ENCODE assay signal across 13 cellular contexts in genomic region chr2:10039658-10040410, GRCh38. TPM values are rescaled to one million over a fixed set of nuclear protein-coding genes. Genes with fewer than 3 reads are reported as not detected.
DNase-seq lines count a peak whose midpoint lies in the region; ATAC-seq, FAIRE-seq and TF ChIP-seq lines count a peak whose summit lies in the region.
"Had no signal": no experiment of that assay in that cellular context is flagged by ENCODE, and none has a peak within 500 bp of the region (broad histone marks: within the 10 kb centered on the region; RNA-seq: fewer than 3 reads in every experiment).

No MANE protein-coding gene starts in this region.

- 30 to 31% methylated on average over 13 to 16 of the region's 16 CpGs for WGBS in GM23248 (ENCODE audit: low coverage in 1 of 2, low lambda C conversion rate in 2 of 2, missing lambda C conversion rate in 2 of 2), 2 experiments
- 36% methylated on average over 15 of the region's 16 CpGs for WGBS in mammary epithelial cell (ENCODE audit: low coverage, missing lambda C conversion rate)

- no peaks in the 10 kb centered on the region for H3K9me3 Mint-ChIP-seq in activated naive CD4-positive, alpha-beta T cell treated with anti-CD3 and anti-CD28 coated beads for 36 hours
- H3K9me3 Mint-ChIP-seq: CD8-positive, alpha-beta memory T cell had no signal

- no peaks in the 10 kb centered on the region for H3K36me3 Mint-ChIP-seq in activated naive CD4-positive, alpha-beta T cell treated with anti-CD3 and anti-CD28 coated beads for 36 hours (ENCODE audit: low read depth)
- H3K36me3 Mint-ChIP-seq: CD8-positive, alpha-beta memory T cell; naive B cell had no signal

- no peaks in the 10 kb centered on the region for H3K9me2 ChIP-seq in GM23248 (ENCODE audit: insufficient read depth)

- no peak for TF ChIP-seq CTCF in mammary epithelial cell (conservative IDR thresholded peaks at IDR 0.05 in 1 of 2, IDR thresholded peaks at IDR 0.05 in 1 of 2; ENCODE audit: extremely low read depth in 1 of 2, insufficient read depth in 1 of 2, low read depth in 1 of 2, low read length in 2 of 2)
- TF ChIP-seq CTCF in keratinocyte (optimal IDR thresholded peaks at IDR 0.05 in 1 of 3, IDR thresholded peaks at IDR 0.05 in 1 of 3, conservative IDR thresholded peaks at IDR 0.05 in 1 of 3; ENCODE audit: extremely low read depth in 1 of 3, insufficient read depth in 2 of 3, low read length in 3 of 3) = peak in 2 of 3 experiments; percentile 10 to 58
- TF ChIP-seq CTCF in gastrocnemius medialis (IDR thresholded peaks at IDR 0.05 in 4 of 5, conservative IDR thresholded peaks at IDR 0.05 in 1 of 5) = peak in 1 of 5 experiments; percentile 6
- no peak for TF ChIP-seq CTCF in coronary artery (IDR thresholded peaks at IDR 0.05)

- H3K4me1 Mint-ChIP-seq in activated naive CD4-positive, alpha-beta T cell treated with anti-CD3 and anti-CD28 coated beads for 36 hours (ENCODE audit: low read depth) = peaks cover 12% of the 10 kb centered on the region

- H3K4me2 ChIP-seq in GM23248 (ENCODE audit: unreplicated experiment) = peak overlapping the region; percentile 23
- no peak overlapping the region for H3K4me2 ChIP-seq in mammary epithelial cell (ENCODE audit: insufficient read depth, low read depth, low read length)
- H3K4me2 ChIP-seq in keratinocyte (ENCODE audit: control insufficient read depth, extremely low read depth, insufficient read depth, low read depth, low read length) = peak overlapping the region; percentile 22

- ATAC-seq in gastrocnemius medialis = no peak
- no peak for ATAC-seq in HG02759 (IDR thresholded peaks at IDR 0.05; ENCODE audit: unreplicated experiment)

- H3K27ac ChIP-seq in GM23248 (no peak overlapping the region), mammary epithelial cell (ENCODE audit: insufficient read depth, low read depth, low read length) (no peak overlapping the region), keratinocyte (ENCODE audit: control insufficient read depth, insufficient read depth, low read length) (no peak overlapping the region), gastrocnemius medialis (peak overlapping the region; percentile 79 to 91 (median 84)), coronary artery (peak overlapping the region in 1 of 2 donors; percentile 22)

- no peak overlapping the region for H3K4me3 ChIP-seq in GM23248
- H3K4me3 ChIP-seq in mammary epithelial cell (replicated peaks in 1 of 3; ENCODE audit: insufficient read depth in 1 of 3, low read depth in 2 of 3, low read length in 3 of 3) = no peak overlapping the region
- H3K4me3 ChIP-seq in keratinocyte (ENCODE audit: control insufficient read depth in 2 of 3, extremely low read depth in 1 of 3, insufficient read depth in 2 of 3, low read depth in 1 of 3, low read length in 3 of 3) = no peak overlapping the region
- no peak overlapping the region for H3K4me3 ChIP-seq in gastrocnemius medialis
- no peak overlapping the region for H3K4me3 ChIP-seq in coronary artery

- peak; percentile 61 for FAIRE-seq in keratinocyte (lab: Jason Lieb, UNC)

- dilution Hi-C loops in mammary epithelial cell (cut with HindIII; ENCODE audit: low sequenced_read_pairs) (loop anchor here (5.0 to 10.0 kb wide), 2 partner anchors 68 to 545 kb away; no protein-coding TSS in a partner anchor), keratinocyte (cut with MboI; ENCODE audit: extremely low pct_ligation_motif_present, low sequenced_read_pairs) (loop anchor here (25.0 kb wide), 1 partner anchor 278 kb away; no protein-coding TSS in a partner anchor)

- H3K9me1 ChIP-seq in keratinocyte (ENCODE audit: control insufficient read depth, extremely low read depth, insufficient read depth, low read length) = no peaks in the 10 kb centered on the region

- H2AFZ ChIP-seq in GM23248 = peak overlapping the region; percentile 19; the same call in 1 of the 2 replicates
- peak overlapping the region; percentile 8 for H2AFZ ChIP-seq in mammary epithelial cell (ENCODE audit: low read depth, low read length)
- peak overlapping the region; percentile 44 for H2AFZ ChIP-seq in keratinocyte (ENCODE audit: control insufficient read depth, low read length)

- no peak overlapping the region for H3K4me3 Mint-ChIP-seq in activated naive CD4-positive, alpha-beta T cell treated with anti-CD3 and anti-CD28 coated beads for 36 hours

- H3K9ac ChIP-seq in GM23248 (no peak overlapping the region), mammary epithelial cell (ENCODE audit: insufficient read depth, low read length) (no peak overlapping the region), keratinocyte (ENCODE audit: control insufficient read depth, extremely low read depth, insufficient read depth, low read length) (no peak overlapping the region)

- intact Hi-C loops in mammary epithelial cell (cut with micrococcal nuclease) (no loop called here), gastrocnemius medialis (cut with DNase I; ENCODE audit: low total_unique reads) (loop anchor here (5.0 to 10.0 kb wide), 6 partner anchors 198 to 1555 kb away; partner anchors contain the start of genes ADAM17, CPSF3, ITGB1BP1 and PDIA6)
- intact Hi-C loops in activated naive CD4-positive, alpha-beta T cell treated with anti-CD3 and anti-CD28 coated beads for 36 hours (cut with micrococcal nuclease) = no loop called here

- H3K79me2 ChIP-seq in GM23248 (ENCODE audit: insufficient read depth) (no peaks in the 10 kb centered on the region), mammary epithelial cell (ENCODE audit: insufficient read depth, low read length) (peaks cover 4% of the 10 kb centered on the region), keratinocyte (ENCODE audit: control insufficient read depth, insufficient read depth, low read length) (no peaks in the 10 kb centered on the region)

- DNase-seq in GM23248 = peak; percentile 89
- no peak for DNase-seq in mammary epithelial cell
- DNase-seq in keratinocyte (ENCODE audit: low read depth, low spot score) = no peak
- DNase-seq in gastrocnemius medialis = peak; percentile 58 to 73
- no peak for DNase-seq in AML-193 (lab: John Stamatoyannopoulos, UW)
- no peak for DNase-seq in activated naive CD4-positive, alpha-beta T cell treated with anti-CD3 and anti-CD28 coated beads for 36 hours
- no peak for DNase-seq in coronary artery (ENCODE audit: low spot score)
- DNase-seq: activated CD8-positive, alpha-beta memory T cell treated with anti-CD3 and anti-CD28 coated beads, Interleukin-2, amount 50 U/mL, for 4 hours; CD8-positive, alpha-beta memory T cell; naive B cell; NCI-H1105; NCI-H526 treated with DMSO at 0.1 percent for 48 hours had no signal

- H3K4me1 ChIP-seq in GM23248 (ENCODE audit: insufficient read depth) (peaks cover 21% of the 10 kb centered on the region), mammary epithelial cell (ENCODE audit: insufficient read depth, low read length) (peaks cover 15% of the 10 kb centered on the region), keratinocyte (ENCODE audit: control insufficient read depth, extremely low read depth, insufficient read depth, low read length) (peaks cover 28% of the 10 kb centered on the region), gastrocnemius medialis (peaks cover 52 to 72% of the 10 kb centered on the region in 2 donors)

- in situ Hi-C loops in GM23248 (cut with MboI) (no loop called here), mammary epithelial cell (cut with MboI; ENCODE audit: low sequenced_read_pairs in 2 of 2) (no loop called here), gastrocnemius medialis (cut with MboI; ENCODE audit: low sequenced_read_pairs in 4 of 4) (loop anchor here in 3 of 4 donors (10.0 to 25.0 kb wide), 3 partner anchors 225 to 403 kb away; partner anchors contain the start of gene YWHAQ (in 1 of the 3))

- CTCF ChIA-PET in mammary epithelial cell (lab: Charles Lee; ENCODE audit: low non-redundant PET) = interaction anchor here (1.0 kb wide), 1 partner anchor 56 kb away, joined by 3 read pairs; no protein-coding TSS in a partner anchor
- CTCF ChIA-PET in activated naive CD4-positive, alpha-beta T cell treated with anti-CD3 and anti-CD28 coated beads for 36 hours (lab: Charles Lee) = interaction anchor here (0.6 kb wide), 1 partner anchor 585 kb away, joined by 3 read pairs; no protein-coding TSS in a partner anchor

- no TSS peak for BruUV-seq in mammary epithelial cell (replicated peaks; lab: Mats Ljungman, UMichigan)

- H3K9me3 ChIP-seq in GM23248 (ENCODE audit: low read depth) (no peaks in the 10 kb centered on the region), mammary epithelial cell (replicated peaks; ENCODE audit: insufficient read depth, low read length) (no peaks in the 10 kb centered on the region), keratinocyte (ENCODE audit: control insufficient read depth, low read depth, low read length) (no peaks in the 10 kb centered on the region), gastrocnemius medialis (no peaks in the 10 kb centered on the region)

- no peak overlapping the region for H3K27ac Mint-ChIP-seq in activated naive CD4-positive, alpha-beta T cell treated with anti-CD3 and anti-CD28 coated beads for 36 hours

- H3F3A ChIP-seq in GM23248 (ENCODE audit: insufficient read depth) = peaks cover 12% of the 10 kb centered on the region; the same call in 1 of the 2 replicates

- peaks cover 3% of the 10 kb centered on the region for H3K27me3 Mint-ChIP-seq in activated naive CD4-positive, alpha-beta T cell treated with anti-CD3 and anti-CD28 coated beads for 36 hours (ENCODE audit: low read depth)
- H3K27me3 Mint-ChIP-seq: naive B cell had no signal

- H3K27me3 ChIP-seq in GM23248 (replicated peaks; ENCODE audit: insufficient read depth) (no peaks in the 10 kb centered on the region), mammary epithelial cell (ENCODE audit: insufficient read depth, low read length) (no peaks in the 10 kb centered on the region), keratinocyte (ENCODE audit: control insufficient read depth, extremely low read depth, insufficient read depth, low read length) (peaks cover 10% of the 10 kb centered on the region), gastrocnemius medialis (no peaks in the 10 kb centered on the region)

- TF ChIP-seq POLR2A in gastrocnemius medialis (IDR thresholded peaks at IDR 0.05) = no peak

- no peaks in the 10 kb centered on the region for H3K36me3 ChIP-seq in GM23248 (ENCODE audit: low read depth)
- no peaks in the 10 kb centered on the region for H3K36me3 ChIP-seq in mammary epithelial cell (ENCODE audit: insufficient read depth, low read length)
- no peaks in the 10 kb centered on the region for H3K36me3 ChIP-seq in keratinocyte (ENCODE audit: control insufficient read depth in 2 of 2, extremely low read depth in 1 of 2, insufficient read depth in 2 of 2, low read length in 2 of 2)
- no peaks in the 10 kb centered on the region for H3K36me3 ChIP-seq in gastrocnemius medialis

- H4K20me1 ChIP-seq in GM23248 (ENCODE audit: insufficient read depth) (no peaks in the 10 kb centered on the region), mammary epithelial cell (ENCODE audit: insufficient read depth, low read length) (no peaks in the 10 kb centered on the region), keratinocyte (ENCODE audit: control insufficient read depth, extremely low read depth, insufficient read depth, low read length) (no peaks in the 10 kb centered on the region)

RNA-seq across cellular contexts. Expression of gene KLF11, which starts 3.5 kb away (rescaled TPM):
- total RNA-seq in GM23248 (2014; rRNA removed; shearing (Covaris generic)) = 5.8 and 6.6 TPM in 2 replicates
- polyA plus RNA-seq in GM23248 (2016; fragmentation: Nextera tagmentation; extraction: Ambion mirVana) = 4.8 and 4.9 TPM in 2 replicates
- 1 to 10 TPM; 5.9 to 7.8 TPM for total RNA-seq in mammary epithelial cell
- 7.7 TPM for polyA plus RNA-seq in mammary epithelial cell
- 36.0 TPM for polyA minus RNA-seq in mammary epithelial cell
- polyA plus RNA-seq in keratinocyte = 6.1 to 7.0 TPM (median 6.6 TPM) in 3 replicates
- 4.3 TPM for polyA plus RNA-seq in keratinocyte (2011; ENCODE audit: low read depth)
- polyA plus RNA-seq in keratinocyte (2011; cell fraction: cytosol; rRNA removed) = 3.7 and 5.2 TPM in 2 replicates
- polyA plus RNA-seq in keratinocyte (2011; cell fraction: nucleus; rRNA removed) = 5.0 and 5.8 TPM in 2 replicates
- 2.7 and 7.4 TPM in 2 replicates for polyA plus RNA-seq in keratinocyte (2012; ENCODE audit: low replicate concordance)
- polyA minus RNA-seq in keratinocyte = 6.7 to 17.2 TPM (median 10.8 TPM) in 3 replicates
- polyA minus RNA-seq in keratinocyte (2011; cell fraction: cytosol; rRNA and poly(A)+ RNA removed) = 6.3 TPM
- polyA minus RNA-seq in keratinocyte (2011; cell fraction: nucleus; rRNA and poly(A)+ RNA removed) = 3.1 and 5.7 TPM in 2 replicates
- total RNA-seq in gastrocnemius medialis = 10 to 100 TPM in 3 of 4 donors, 1 to 10 TPM in 1; 7.6 to 18.3 (median 12.9) TPM
- total RNA-seq in activated naive CD4-positive, alpha-beta T cell treated with anti-CD3 and anti-CD28 coated beads for 36 hours = 1 to 10 TPM; 3.0 to 3.1 TPM

RNA-seq across cellular contexts. Expression of gene CYS1, which starts 40.4 kb away (rescaled TPM):
- 6.1 and 7.1 TPM in 2 replicates for total RNA-seq in GM23248 (2014; rRNA removed; shearing (Covaris generic))
- polyA plus RNA-seq in GM23248 (2016; fragmentation: Nextera tagmentation; extraction: Ambion mirVana) (2.8 and 3.1 TPM in 2 replicates), mammary epithelial cell (0.26 TPM), keratinocyte (0.14 to 0.52 TPM (median 0.48 TPM) in 3 replicates)
- total RNA-seq in mammary epithelial cell (1 to 10 TPM in 1 of 2 donors, under 1 TPM in 1; 0.73 to 3.5 TPM), gastrocnemius medialis (under 1 TPM in 3 of 4 donors, not detected in 1; 0.10 to 0.42 (median 0.18) TPM)
- polyA minus RNA-seq in mammary epithelial cell (not detected), keratinocyte (0.35 to 0.92 TPM (median 0.53 TPM) in 3 replicates)
- polyA plus RNA-seq in keratinocyte (2011; ENCODE audit: low read depth) = not detected
- 0.41 and 1.3 TPM in 2 replicates for polyA plus RNA-seq in keratinocyte (2011; cell fraction: cytosol; rRNA removed)
- polyA plus RNA-seq in keratinocyte (2011; cell fraction: nucleus; rRNA removed) = 0.28 and 1.6 TPM in 2 replicates
- polyA plus RNA-seq in keratinocyte (2012; ENCODE audit: low replicate concordance) = 0.20 and 0.77 TPM in 2 replicates
- 1.2 TPM for polyA minus RNA-seq in keratinocyte (2011; cell fraction: cytosol; rRNA and poly(A)+ RNA removed)
- 0.42 and 0.85 TPM in 2 replicates for polyA minus RNA-seq in keratinocyte (2011; cell fraction: nucleus; rRNA and poly(A)+ RNA removed)
- total RNA-seq in activated naive CD4-positive, alpha-beta T cell treated with anti-CD3 and anti-CD28 coated beads for 36 hours = not detected

Comparison
In these comparisons a context has a peak if more than half of its experiments do, and no peak if none do; other contexts are left out.
1. DNase-seq: peak in GM23248 (single experiment) and gastrocnemius medialis (2 of 2); none in mammary epithelial cell (single experiment), keratinocyte (single experiment), AML-193 (0 of 2), activated naive CD4-positive, alpha-beta T cell treated with anti-CD3 and anti-CD28 coated beads for 36 hours (single experiment) and coronary artery (single experiment).
2. H3K27ac ChIP-seq: peak in gastrocnemius medialis (4 of 4); none in GM23248 (single experiment), mammary epithelial cell (single experiment) and keratinocyte (single experiment).
3. CTCF ChIP-seq: peak in keratinocyte (2 of 3); none in mammary epithelial cell (0 of 2) and coronary artery (single experiment).
4. in situ Hi-C loops: an anchor here in gastrocnemius medialis (10.0 to 25.0 kb wide); none called in GM23248 and mammary epithelial cell.
5. Peak in every context shown above with its lines, with median percentiles within 50 percentile points of each other: H2AFZ ChIP-seq.